In the genomic region with DNA sequence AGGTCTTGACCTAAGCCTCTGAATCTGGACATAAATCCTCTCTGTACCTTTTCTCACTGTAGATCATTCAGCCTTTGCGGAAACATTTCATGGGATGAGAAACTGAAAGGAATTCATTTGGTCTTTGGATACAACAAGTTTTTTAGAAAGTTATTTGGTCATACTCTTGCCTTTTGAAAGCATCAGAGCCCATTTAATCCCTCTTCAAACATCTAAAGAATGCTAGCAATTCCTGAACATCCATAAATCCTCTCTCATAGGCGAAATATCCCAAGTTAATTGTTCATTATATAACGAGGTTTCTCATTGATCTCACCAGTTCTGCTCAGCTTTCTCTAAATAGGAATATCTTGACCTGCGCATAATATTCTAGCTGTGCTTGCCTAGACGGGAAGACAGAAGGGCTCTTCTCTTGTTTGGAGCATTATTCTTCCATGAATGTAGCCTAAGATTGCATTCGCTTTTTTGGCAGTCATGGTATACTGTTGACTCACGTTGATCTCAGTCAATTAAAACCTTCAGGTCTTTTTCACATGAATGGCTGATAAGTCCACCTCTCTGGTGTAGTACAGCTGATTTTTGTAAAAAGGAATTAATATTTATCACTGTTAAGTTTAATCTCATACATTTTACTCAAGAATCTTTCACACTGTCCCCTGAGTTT, we compare ENCODE assay signal across 1 cellular context.
TF ChIP-seq lines count a peak whose summit lies in the region.

No MANE protein-coding gene starts in this region.

TF ChIP-seq in A549, 52 proteins besides CTCF, POLR2A, EP300 and RAD21:
- TF ChIP-seq POLR2AphosphoS2 (conservative IDR thresholded peaks at IDR 0.05; ENCODE audit: low read length) (0 out of 2 replicates have a peak, but pooled peaks have one; percentile 11), KDM1A (IDR thresholded peaks at IDR 0.05; ENCODE audit: low read depth) (no peak)
- TF ChIP-seq, protein P1, sequence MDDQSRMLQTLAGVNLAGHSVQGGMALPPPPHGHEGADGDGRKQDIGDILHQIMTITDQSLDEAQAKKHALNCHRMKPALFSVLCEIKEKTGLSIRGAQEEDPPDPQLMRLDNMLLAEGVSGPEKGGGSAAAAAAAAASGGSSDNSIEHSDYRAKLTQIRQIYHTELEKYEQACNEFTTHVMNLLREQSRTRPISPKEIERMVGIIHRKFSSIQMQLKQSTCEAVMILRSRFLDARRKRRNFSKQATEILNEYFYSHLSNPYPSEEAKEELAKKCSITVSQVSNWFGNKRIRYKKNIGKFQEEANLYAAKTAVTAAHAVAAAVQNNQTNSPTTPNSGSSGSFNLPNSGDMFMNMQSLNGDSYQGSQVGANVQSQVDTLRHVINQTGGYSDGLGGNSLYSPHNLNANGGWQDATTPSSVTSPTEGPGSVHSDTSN (IDR thresholded peaks at IDR 0.05): no peak
